ENCODE assay signal across 26 cellular contexts in genomic region chr4:41394362-41394960, GRCh38.
DNase-seq lines count a peak whose midpoint lies in the region; ATAC-seq and TF ChIP-seq lines count a peak whose summit lies in the region.
"Had no signal": no experiment of that assay in that cellular context is flagged by ENCODE, and none has a peak within 500 bp of the region (broad histone marks: within the 10 kb centered on the region; RNA-seq: fewer than 3 reads in every experiment).

No MANE protein-coding gene starts in this region.

- no peak overlapping the region for H3K4me3 ChIP-seq in left lung
- no peak overlapping the region for H3K4me3 ChIP-seq in tibial artery
- H3K4me3 ChIP-seq in lower leg skin (ENCODE audit: low read depth, poor library complexity, severe bottlenecking) = no peak overlapping the region
- H3K4me3 ChIP-seq: upper lobe of left lung had no signal

- H3K27ac Mint-ChIP-seq in nephron progenitor cell = no peak overlapping the region
- H3K27ac Mint-ChIP-seq: CD8-positive, alpha-beta T cell; natural killer cell had no signal

- peaks cover 2% of the 10 kb centered on the region for H3K36me3 Mint-ChIP-seq in nephron progenitor cell (ENCODE audit: low read depth)
- H3K36me3 Mint-ChIP-seq: CD8-positive, alpha-beta T cell; natural killer cell had no signal

- H3K27ac ChIP-seq in left lung (no peak overlapping the region), tibial artery (peak overlapping the region; percentile 8 to 16)
- H3K27ac ChIP-seq: 22Rv1, upper lobe of left lung, WERI-Rb-1 had no signal

- WGBS in lower leg skin, 2 donors = 44 to 56% methylated on average over 3 of the region's 3 CpGs

- H3K9me3 ChIP-seq in left lung (no peaks in the 10 kb centered on the region), tibial artery (no peaks in the 10 kb centered on the region)
- H3K9me3 ChIP-seq: upper lobe of left lung had no signal

- DNase-seq in NCI-H82 (lab: John Stamatoyannopoulos, UW) = peak; percentile 2
- DNase-seq in NCI-H82 treated with DMSO at 0.1 percent for 48 hours (lab: John Stamatoyannopoulos, UW; ENCODE audit: unreplicated experiment) = no peak
- DNase-seq in M059J (ENCODE audit: low read depth) = peak; percentile 73
- DNase-seq in left lung = no peak
- DNase-seq in tibial artery = no peak
- DNase-seq in nephron progenitor cell = no peak
- no peak for DNase-seq in lower leg skin (ENCODE audit: low spot score in 2 of 2)
- DNase-seq: activated CD4-positive, alpha-beta T cell treated with anti-CD3 and anti-CD28 coated beads for 48 hours; activated T-cell treated with anti-CD3 and anti-CD28 coated beads, Interleukin-2, amount 50 U/mL, for 1 hour; CD8-positive, alpha-beta T cell; MM.1S; natural killer cell; NCI-H1417 treated with DMSO at 0.1 percent for 48 hours; NCI-H2081 treated with DMSO at 0.1 percent for 48 hours; NCI-H345; NK-92 treated with Interleukin-12 subunit alpha and Interleukin-12 subunit beta, amount 100 ng/mL, for 24 hours; PC-3; retina; SHP77; small intestine; stimulated activated CD4-positive, alpha-beta T cell treated with anti-CD3 and anti-CD28 coated beads, Interleukin-1b, Interleukin-23, amount 100 ng/mL, for 48 hours; upper lobe of left lung; WERI-Rb-1 had no signal

- H3K27me3 Mint-ChIP-seq in nephron progenitor cell (ENCODE audit: low read depth, poor library complexity) = no peaks in the 10 kb centered on the region

- TF ChIP-seq CTCF in left lung (IDR thresholded peaks at IDR 0.05) (no peak), tibial artery (IDR thresholded peaks at IDR 0.05) (no peak), nephron progenitor cell (IDR thresholded peaks at IDR 0.05) (no peak), lower leg skin (IDR thresholded peaks at IDR 0.05) (no peak)

- H3K27me3 ChIP-seq in left lung (no peaks in the 10 kb centered on the region), tibial artery (no peaks in the 10 kb centered on the region)
- H3K27me3 ChIP-seq: upper lobe of left lung had no signal

- no peaks in the 10 kb centered on the region for H3K36me3 ChIP-seq in left lung
- H3K36me3 ChIP-seq in tibial artery = no peaks in the 10 kb centered on the region
- H3K36me3 ChIP-seq: upper lobe of left lung, WERI-Rb-1 had no signal

- H3K4me1 Mint-ChIP-seq in nephron progenitor cell = peaks cover 54% of the 10 kb centered on the region
- H3K4me1 Mint-ChIP-seq: natural killer cell had no signal

- intact Hi-C loops in left lung (cut with DNase I) = no loop called here
- intact Hi-C loops in tibial artery (cut with DNase I; ENCODE audit: low total_unique reads) = no loop called here
- intact Hi-C loops in lower leg skin (cut with DNase I; ENCODE audit: low total_unique reads) = no loop called here

- H3K9me3 Mint-ChIP-seq in nephron progenitor cell = no peaks in the 10 kb centered on the region
- H3K9me3 Mint-ChIP-seq: CD8-positive, alpha-beta T cell had no signal

- peaks cover 0 to 3% of the 10 kb centered on the region in 2 donors for H3K4me1 ChIP-seq in left lung
- peaks cover 0 to 62% (median 12%) of the 10 kb centered on the region in 4 donors for H3K4me1 ChIP-seq in tibial artery

- no peak overlapping the region for H3K4me3 Mint-ChIP-seq in nephron progenitor cell
- H3K4me3 Mint-ChIP-seq: CD8-positive, alpha-beta T cell; natural killer cell had no signal

- no peak for TF ChIP-seq POLR2A in lower leg skin (IDR thresholded peaks at IDR 0.05)

- peak; percentile 45 for ATAC-seq in left lung
- ATAC-seq in GM18907 (IDR thresholded peaks at IDR 0.05; ENCODE audit: unreplicated experiment) = no peak
- ATAC-seq: CD8-positive, alpha-beta T cell; left lobe of liver; natural killer cell; PC-3 had no signal

Comparison
In these comparisons a context has a peak if more than half of its experiments do, and no peak if none do; other contexts are left out.
1. DNase-seq: peak in NCI-H82 (single experiment) and M059J (single experiment); none in NCI-H82 treated with DMSO at 0.1 percent for 48 hours (single experiment), left lung (0 of 2), tibial artery (0 of 2), nephron progenitor cell (single experiment) and lower leg skin (0 of 2).
2. H3K27ac ChIP-seq: peak in tibial artery (2 of 2); none in left lung (0 of 2).